In the genomic region with DNA sequence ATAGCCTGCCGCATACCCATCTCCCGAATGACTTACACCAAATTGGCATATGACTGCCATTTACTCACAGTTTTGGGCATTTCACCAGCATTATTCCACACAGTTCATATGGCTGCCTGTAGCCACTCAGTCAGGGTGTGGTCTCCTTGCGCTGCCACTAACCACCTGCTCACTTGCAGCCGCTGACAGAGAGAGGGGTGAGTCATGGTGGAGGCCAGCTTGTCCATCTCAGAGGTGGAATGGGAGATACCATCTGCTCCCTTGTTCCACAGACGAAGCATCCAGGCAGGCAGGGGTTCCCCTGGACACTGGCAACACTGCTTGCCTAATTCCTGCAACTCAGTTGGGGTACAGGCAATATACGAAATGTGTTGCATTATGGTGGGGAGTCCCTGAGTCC, we compare ENCODE assay signal across 18 cellular contexts. TPM values are rescaled to one million over a fixed set of nuclear protein-coding genes. Genes with fewer than 3 reads are reported as not detected.
DNase-seq lines count a peak whose midpoint lies in the region; ATAC-seq, FAIRE-seq and TF ChIP-seq lines count a peak whose summit lies in the region.
"Had no signal": no experiment of that assay in that cellular context is flagged by ENCODE, and none has a peak within 500 bp of the region (broad histone marks: within the 10 kb centered on the region; RNA-seq: fewer than 3 reads in every experiment).

No MANE protein-coding gene starts in this region.

- ATAC-seq in esophagus mucosa (peak; percentile 94), GM21360 (IDR thresholded peaks at IDR 0.05; ENCODE audit: unreplicated experiment) (no peak)
- no peak for ATAC-seq in CD4-positive, alpha-beta T cell (ENCODE audit: poor library complexity)
- ATAC-seq: effector memory CD8-positive, alpha-beta T cell had no signal

- H3K36me3 Mint-ChIP-seq in MCF 10A (ENCODE audit: insufficient read depth, unreplicated experiment) = no peaks in the 10 kb centered on the region
- H3K36me3 Mint-ChIP-seq in CD4-positive, alpha-beta T cell (ENCODE audit: low read depth) = no peaks in the 10 kb centered on the region
- H3K36me3 Mint-ChIP-seq: brain had no signal

- no TSS peak for BruUV-seq in MCF 10A (replicated peaks; lab: Mats Ljungman, UMichigan)

- H3K4me1 ChIP-seq in breast epithelium = no peaks in the 10 kb centered on the region
- H3K4me1 ChIP-seq: tibial artery had no signal

- no peaks in the 10 kb centered on the region for H3K9me3 Mint-ChIP-seq in MCF 10A (ENCODE audit: unreplicated experiment)
- H3K9me3 Mint-ChIP-seq in CD4-positive, alpha-beta T cell = no peaks in the 10 kb centered on the region
- H3K9me3 Mint-ChIP-seq: brain; effector memory CD8-positive, alpha-beta T cell had no signal

- POLR2A ChIA-PET in MCF 10A (lab: Yijun Ruan, JAX) = interaction anchor here (0.6 to 1.6 kb wide), 5 partner anchors 11 to 1245 kb away, joined by 3 to 5 read pairs (median 4); no protein-coding TSS in a partner anchor
- POLR2A ChIA-PET in CD4-positive, alpha-beta T cell (lab: Charles Lee) = no interaction called here

- CTCF ChIA-PET in MCF 10A (lab: Yijun Ruan, JAX) = no interaction called here
- CTCF ChIA-PET in CD4-positive, alpha-beta T cell (lab: Charles Lee) = no interaction called here

- H3K4me1 Mint-ChIP-seq in MCF 10A (ENCODE audit: insufficient read depth, unreplicated experiment) = peaks cover 16% of the 10 kb centered on the region
- peaks cover 11% of the 10 kb centered on the region for H3K4me1 Mint-ChIP-seq in CD4-positive, alpha-beta T cell (ENCODE audit: low read depth)
- H3K4me1 Mint-ChIP-seq: brain had no signal

- peak; percentile 92 for DNase-seq in MCF 10A (ENCODE audit: unreplicated experiment)
- no peak for DNase-seq in breast epithelium (ENCODE audit: low spot score in 2 of 2)
- DNase-seq in NCI-H69 (lab: John Stamatoyannopoulos, UW) = peak; percentile 62
- DNase-seq in urothelium cell line (ENCODE audit: low spot score) = peak; percentile 82
- no peak for DNase-seq in CD4-positive, alpha-beta T cell
- DNase-seq in SIG-M5 treated with dmso at 0.1 percent for 504 hours (lab: John Stamatoyannopoulos, UW; ENCODE audit: unreplicated experiment) = no peak
- DNase-seq: activated gamma-delta T cell; effector memory CD8-positive, alpha-beta T cell; kidney; NCI-H446 treated with DMSO at 0.1 percent for 48 hours; stimulated activated CD8-positive, alpha-beta memory T cell treated with anti-CD3 and anti-CD28 coated beads, Interleukin-4, amount 100 ng/mL, for 48 hours; T-helper 9 cell; tibial artery had no signal

- H3K36me3 ChIP-seq in breast epithelium = no peaks in the 10 kb centered on the region
- H3K36me3 ChIP-seq: tibial artery had no signal

- no peaks in the 10 kb centered on the region for H3K27me3 Mint-ChIP-seq in MCF 10A (ENCODE audit: insufficient read depth, unreplicated experiment)
- H3K27me3 Mint-ChIP-seq in CD4-positive, alpha-beta T cell = no peaks in the 10 kb centered on the region
- H3K27me3 Mint-ChIP-seq: effector memory CD8-positive, alpha-beta T cell had no signal

- peak overlapping the region; percentile 14 for H3K27ac Mint-ChIP-seq in MCF 10A (ENCODE audit: low read depth, unreplicated experiment)
- no peak overlapping the region for H3K27ac Mint-ChIP-seq in CD4-positive, alpha-beta T cell

- no peak overlapping the region for H3K4me3 Mint-ChIP-seq in MCF 10A (ENCODE audit: unreplicated experiment)
- H3K4me3 Mint-ChIP-seq in CD4-positive, alpha-beta T cell = no peak overlapping the region
- H3K4me3 Mint-ChIP-seq: brain; effector memory CD8-positive, alpha-beta T cell had no signal

- intact Hi-C loops in MCF 10A (cut with micrococcal nuclease) = loop anchor here (2.0 kb wide), 1 partner anchor 44 kb away; no protein-coding TSS in a partner anchor
- intact Hi-C loops in breast epithelium (cut with DNase I; ENCODE audit: low total_unique reads) = no loop called here
- intact Hi-C loops in CD4-positive, alpha-beta T cell (cut with DNase I, micrococcal nuclease) = no loop called here

- TF ChIP-seq CTCF in MCF 10A (IDR thresholded peaks at IDR 0.05; ENCODE audit: unreplicated experiment) = no peak
- TF ChIP-seq CTCF in breast epithelium (IDR thresholded peaks at IDR 0.05) = no peak
- TF ChIP-seq CTCF in CD4-positive, alpha-beta T cell (IDR thresholded peaks at IDR 0.05) = no peak

- no peak overlapping the region for H3K4me3 ChIP-seq in breast epithelium
- H3K4me3 ChIP-seq: tibial artery had no signal

- no peak overlapping the region for H3K27ac ChIP-seq in breast epithelium
- no peak overlapping the region for H3K27ac ChIP-seq in CD4-positive, alpha-beta T cell (ENCODE audit: low read depth, low read length)
- H3K27ac ChIP-seq: tibial artery had no signal

- FAIRE-seq in urothelium cell line (lab: Jason Lieb, UNC) = peak; percentile 59
- FAIRE-seq: D721Med, kidney had no signal

- no peaks in the 10 kb centered on the region for H3K27me3 ChIP-seq in breast epithelium
- H3K27me3 ChIP-seq in CD4-positive, alpha-beta T cell (ENCODE audit: control insufficient read depth, insufficient read depth, low read length) = no peaks in the 10 kb centered on the region
- H3K27me3 ChIP-seq: tibial artery had no signal

- no peak for TF ChIP-seq POLR2A in breast epithelium (IDR thresholded peaks at IDR 0.05)

- no peaks in the 10 kb centered on the region for H3K9me3 ChIP-seq in breast epithelium
- no peaks in the 10 kb centered on the region for H3K9me3 ChIP-seq in CD4-positive, alpha-beta T cell (ENCODE audit: control insufficient read depth, low read length)
- H3K9me3 ChIP-seq: tibial artery had no signal

RNA-seq across cellular contexts. Expression of a gene that starts 15.6 kb away (rescaled TPM):
- total RNA-seq in MCF 10A (2022) (not detected in 2 replicates), breast epithelium (1 to 10 TPM; 3.8 to 9.2 (median 4.1) TPM), esophagus mucosa (0.24 TPM)
- total RNA-seq in CD4-positive, alpha-beta T cell = 1 to 10 TPM; 4.3 to 4.5 TPM

RNA-seq across cellular contexts. Expression of a gene that starts 42.1 kb away (rescaled TPM):
- not detected in 2 replicates for total RNA-seq in MCF 10A (2022)
- 100 to 1,000 TPM in 2 of 3 donors, 10 to 100 TPM in 1; 78.7 to 282 (median 190) TPM for total RNA-seq in breast epithelium
- total RNA-seq in esophagus mucosa = 108 TPM
- total RNA-seq in CD4-positive, alpha-beta T cell = not detected
- total RNA-seq: pulmonary artery endothelial cell had no signal

RNA-seq across cellular contexts. Expression of a gene that starts 51.9 kb away (rescaled TPM):
- total RNA-seq in MCF 10A (2022) (not detected in 2 replicates), breast epithelium (under 1 TPM; 0.73 to 0.98 (median 0.96) TPM), esophagus mucosa (0.28 TPM)
- 1 to 10 TPM; 1.1 to 1.4 TPM for total RNA-seq in CD4-positive, alpha-beta T cell
- total RNA-seq: pulmonary artery endothelial cell had no signal

Comparison
In these comparisons a context has a peak if more than half of its experiments do, and no peak if none do; other contexts are left out.
1. DNase-seq: peak in MCF 10A (single experiment), NCI-H69 (single experiment) and urothelium cell line (single experiment); none in breast epithelium (0 of 2), CD4-positive, alpha-beta T cell (0 of 10) and SIG-M5 treated with dmso at 0.1 percent for 504 hours (single experiment).
2. RNA of a gene that starts 42.1 kb away (total RNA-seq): 78.7 to 282 TPM in breast epithelium and 108 TPM in esophagus mucosa (single experiment); not detected in MCF 10A and not detected in CD4-positive, alpha-beta T cell; every median in the first group is over 10 times any median in the second.